Comparison of ENCODE assay signal across 10 cellular contexts in the genomic region with DNA sequence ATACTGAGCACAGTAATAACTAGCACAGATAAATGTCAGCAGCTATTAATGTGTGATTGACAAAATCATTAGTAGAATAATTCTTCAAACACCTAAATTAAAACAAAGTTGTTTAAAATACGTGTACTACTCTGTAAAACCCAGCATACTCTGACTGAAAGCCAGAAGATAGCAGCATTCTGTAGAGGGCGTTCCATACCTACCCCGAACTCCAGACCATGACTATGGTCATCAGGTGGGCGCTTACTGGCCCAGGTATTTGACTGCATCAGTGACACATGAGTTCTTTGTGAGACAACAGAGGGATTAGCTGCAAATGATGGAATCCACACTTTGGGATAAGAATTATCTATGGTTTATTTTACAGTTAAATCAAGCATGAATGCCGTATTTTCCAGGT.
"Had no signal": no experiment of that assay in that cellular context is flagged by ENCODE, and none has a peak within 500 bp of the region (broad histone marks: within the 10 kb centered on the region; RNA-seq: fewer than 3 reads in every experiment).

No MANE protein-coding gene starts in this region.

- H3K4me3 ChIP-seq: GM23248, HAP-1 had no signal

- H3K36me3 ChIP-seq: HAP-1 had no signal

- H3K4me2 ChIP-seq: KMS-11 had no signal

- FAIRE-seq: HTR-8/SVneo had no signal

- DNase-seq: GM23248, GOT3, H7, HFFc6, IMR-90, Karpas-422, KBM-7 had no signal

- H3K9ac ChIP-seq: GM23248, KMS-11 had no signal

- H3K27ac Mint-ChIP-seq: HFFc6 had no signal

- H2AFZ ChIP-seq: GM23248 had no signal

- H3K27ac ChIP-seq: GM23248, KMS-11 had no signal

- H3K9me3 ChIP-seq: HAP-1 had no signal

- H3K4me3 Mint-ChIP-seq: HFFc6 had no signal
